Comparison of ENCODE assay signal across 8 cellular contexts in the genomic region with DNA sequence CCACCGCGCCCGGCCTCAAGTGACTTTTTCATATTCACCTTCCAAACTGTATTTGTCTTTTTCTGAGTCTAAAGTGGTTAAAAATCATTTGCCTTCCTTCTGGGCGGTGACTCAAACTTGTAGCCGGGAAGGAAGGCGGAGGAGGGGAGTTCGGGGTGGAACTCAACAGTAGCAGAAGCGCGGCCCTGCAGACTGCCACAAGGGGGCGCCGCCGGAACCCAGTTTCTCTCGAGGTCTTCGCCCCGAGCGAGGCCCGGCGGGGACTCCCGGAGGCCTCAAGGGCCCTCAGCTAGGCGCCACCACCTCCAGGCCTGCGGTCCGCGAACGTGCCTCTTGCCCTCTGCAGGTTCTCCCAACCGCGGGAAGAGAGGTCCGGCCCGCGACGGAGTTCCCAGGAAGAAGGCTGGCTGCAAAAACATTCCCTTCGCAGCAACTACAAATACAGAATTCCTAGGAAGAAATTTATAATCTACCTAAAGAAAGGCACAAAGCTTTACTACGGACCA. TPM values are rescaled to one million over a fixed set of nuclear protein-coding genes. Genes with fewer than 3 reads are reported as not detected.
DNase-seq lines count a peak whose midpoint lies in the region; ATAC-seq and TF ChIP-seq lines count a peak whose summit lies in the region.

No MANE protein-coding gene starts in this region.

- H3K27me3 Mint-ChIP-seq in T-helper 2 cell treated with Interferon-gamma antibody and Interleukin-4, amounts not matched to agents 5 μg/mL and 100 μg/mL, for 36 hours (ENCODE audit: low read depth) = peaks cover 51% of the 10 kb centered on the region

- TF ChIP-seq CTCF in LNCAP (IDR thresholded peaks at IDR 0.05) = peak; percentile 65

- H3K27ac Mint-ChIP-seq in T-helper 2 cell treated with Interferon-gamma antibody and Interleukin-4, amounts not matched to agents 5 μg/mL and 100 μg/mL, for 36 hours = peak overlapping the region; percentile 43

- no peaks in the 10 kb centered on the region for H3K9me3 Mint-ChIP-seq in T-helper 2 cell treated with Interferon-gamma antibody and Interleukin-4, amounts not matched to agents 5 μg/mL and 100 μg/mL, for 36 hours

- DNase-seq in G401 (ENCODE audit: low spot score) (peak; percentile 41), anterior cingulate cortex (lab: John Stamatoyannopoulos, UW) (peak in 56 of 58 donors; percentile 20 to 95 (median 64)), hepatic stellate cell (ENCODE audit: low spot score) (peak; percentile 92), skeletal muscle cell (ENCODE audit: low read depth) (peak; percentile 41), NCI-H1105 (lab: John Stamatoyannopoulos, UW) (no peak)
- DNase-seq in T-helper 2 cell treated with Interferon-gamma antibody and Interleukin-4, amounts not matched to agents 5 μg/mL and 100 μg/mL, for 36 hours (ENCODE audit: low spot score) = peak; percentile 87

- H3K36me3 Mint-ChIP-seq in T-helper 2 cell treated with Interferon-gamma antibody and Interleukin-4, amounts not matched to agents 5 μg/mL and 100 μg/mL, for 36 hours (ENCODE audit: low read depth) = no peaks in the 10 kb centered on the region

- H3K4me3 Mint-ChIP-seq in T-helper 2 cell treated with Interferon-gamma antibody and Interleukin-4, amounts not matched to agents 5 μg/mL and 100 μg/mL, for 36 hours = no peak overlapping the region

- H3K4me1 Mint-ChIP-seq in T-helper 2 cell treated with Interferon-gamma antibody and Interleukin-4, amounts not matched to agents 5 μg/mL and 100 μg/mL, for 36 hours (ENCODE audit: low read depth) = peaks cover 6% of the 10 kb centered on the region

- peak; percentile 90 for ATAC-seq in GM21717 (IDR thresholded peaks at IDR 0.05; ENCODE audit: unreplicated experiment)

- peak overlapping the region; percentile 21 for H3K4me3 ChIP-seq in skeletal muscle cell (ENCODE audit: low read depth, low read length)

- in situ Hi-C loops in G401 (cut with HindIII; ENCODE audit: low sequenced_read_pairs) = no loop called here

RNA-seq across cellular contexts. Expression of a gene that starts 16.8 kb away (rescaled TPM):
- total RNA-seq in G401 (2014; rRNA removed; shearing (Covaris generic)) = 232 and 273 TPM in 2 replicates
